Comparison of ENCODE assay signal across 18 cellular contexts in the genomic region with DNA sequence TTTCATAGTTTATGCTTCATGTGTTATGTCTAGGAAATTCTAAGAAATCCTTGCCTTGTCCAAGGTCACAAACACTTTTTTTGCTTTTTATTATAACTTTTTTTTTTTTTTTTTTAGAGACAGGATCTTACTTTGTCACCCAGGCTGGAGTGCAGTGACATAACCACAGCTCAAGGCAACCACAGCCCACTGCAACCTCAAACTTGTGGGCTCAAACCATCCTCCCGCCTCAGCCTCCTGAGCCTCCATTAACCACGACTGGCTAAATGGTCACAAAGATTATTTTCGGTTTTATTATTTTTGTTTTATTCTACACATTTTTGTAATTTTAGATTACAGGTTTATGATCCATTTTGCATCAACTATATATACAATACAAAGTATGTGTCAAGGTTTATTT.
"Had no signal": no experiment of that assay in that cellular context is flagged by ENCODE, and none has a peak within 500 bp of the region (broad histone marks: within the 10 kb centered on the region; RNA-seq: fewer than 3 reads in every experiment).

No MANE protein-coding gene starts in this region.

- H3K36me3 Mint-ChIP-seq: natural killer cell; stimulated activated memory B cell treated with anti-CD40 and anti-IgM and Interleukin-4, amounts not matched to agents 10 μg/mL and 1 μg/mL and 100 μg/mL, for 72 hours; type B pancreatic cell had no signal

- ATAC-seq: left ventricle myocardium superior; lower lobe of right lung; psoas muscle; right cardiac atrium; stimulated activated memory B cell treated with anti-CD40 and anti-IgM and Interleukin-4, amounts not matched to agents 10 μg/mL and 1 μg/mL and 100 μg/mL, for 72 hours; stimulated activated naive CD8-positive, alpha-beta T cell treated with anti-CD3 and anti-CD28 coated beads, Interleukin-15, Interleukin-2, amounts not matched to agents 100 U/mL and 50 U/mL, for 24 hours had no signal

- H3K36me3 ChIP-seq: lower lobe of right lung, ovary, sigmoid colon, tibial artery had no signal

- H3K27ac ChIP-seq: lower lobe of right lung, ovary, psoas muscle, sigmoid colon, testis, tibial artery had no signal

- H3K4me1 ChIP-seq: lower lobe of right lung, psoas muscle, sigmoid colon, testis, tibial artery had no signal

- H3K9me3 ChIP-seq: lower lobe of right lung, ovary, psoas muscle, testis, tibial artery had no signal

- DNase-seq: cortex of kidney; hypothalamus; left ventricle myocardium superior; lower lobe of right lung; natural killer cell; occipital lobe; ovary; posterior cingulate gyrus; psoas muscle; right cardiac atrium; sigmoid colon; stimulated activated CD4-positive, alpha-beta T cell treated with anti-CD3 and anti-CD28 coated beads, Interleukin-4, amount 100 ng/mL, for 4 hours; stimulated activated naive CD8-positive, alpha-beta T cell treated with anti-CD3 and anti-CD28 coated beads, Interleukin-15, Interleukin-2, amounts not matched to agents 100 U/mL and 50 U/mL, for 24 hours; substantia nigra; testis; tibial artery had no signal

- H3K9me3 Mint-ChIP-seq: natural killer cell; stimulated activated memory B cell treated with anti-CD40 and anti-IgM and Interleukin-4, amounts not matched to agents 10 μg/mL and 1 μg/mL and 100 μg/mL, for 72 hours; type B pancreatic cell had no signal

- H3K4me3 Mint-ChIP-seq: natural killer cell; stimulated activated memory B cell treated with anti-CD40 and anti-IgM and Interleukin-4, amounts not matched to agents 10 μg/mL and 1 μg/mL and 100 μg/mL, for 72 hours; type B pancreatic cell had no signal

- H3K27me3 ChIP-seq: ovary, sigmoid colon, testis had no signal

- H3K4me1 Mint-ChIP-seq: natural killer cell; stimulated activated memory B cell treated with anti-CD40 and anti-IgM and Interleukin-4, amounts not matched to agents 10 μg/mL and 1 μg/mL and 100 μg/mL, for 72 hours had no signal

- H3K27ac Mint-ChIP-seq: natural killer cell; stimulated activated memory B cell treated with anti-CD40 and anti-IgM and Interleukin-4, amounts not matched to agents 10 μg/mL and 1 μg/mL and 100 μg/mL, for 72 hours; type B pancreatic cell had no signal

- H3K4me3 ChIP-seq: lower lobe of right lung, ovary, psoas muscle, sigmoid colon, testis, tibial artery had no signal
